12 cellular contexts compared by ENCODE assay signal in the genomic region with DNA sequence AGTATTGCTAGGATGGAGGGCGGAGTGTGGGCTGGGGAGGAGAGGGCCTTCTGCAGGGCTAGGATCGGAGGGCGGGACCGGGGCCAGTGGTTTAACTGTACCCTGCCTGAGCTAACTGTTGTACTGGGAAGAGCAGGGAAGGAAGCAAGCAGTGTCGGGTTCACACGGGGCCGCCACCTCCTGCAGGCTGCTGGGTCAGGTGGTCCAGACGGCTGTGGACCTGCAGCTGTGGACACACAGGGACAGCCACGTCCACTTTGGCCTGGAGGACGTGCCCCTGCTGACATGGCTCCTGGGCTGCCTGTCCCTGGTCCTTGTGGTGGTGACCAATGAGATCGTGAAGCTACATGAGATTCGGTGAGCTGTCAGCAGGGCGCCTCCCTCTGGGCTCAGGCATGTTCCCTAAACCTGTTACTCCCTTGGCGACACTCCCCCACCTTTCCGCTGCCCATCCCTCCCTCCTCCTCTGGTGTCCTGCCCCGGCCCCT. TPM values are rescaled to one million over a fixed set of nuclear protein-coding genes. Genes with fewer than 3 reads are reported as not detected.
DNase-seq lines count a peak whose midpoint lies in the region; ATAC-seq, FAIRE-seq and TF ChIP-seq lines count a peak whose summit lies in the region.
"Had no signal": no experiment of that assay in that cellular context is flagged by ENCODE, and none has a peak within 500 bp of the region (broad histone marks: within the 10 kb centered on the region; RNA-seq: fewer than 3 reads in every experiment).

No MANE protein-coding gene starts in this region.

- no peak overlapping the region for H3K23ac ChIP-seq in H1 (ENCODE audit: insufficient read length)

- peaks cover 2 to 8% (median 7%) of the 10 kb centered on the region in 3 donors for H3K4me1 Mint-ChIP-seq in T-cell

- H2BK20ac ChIP-seq in H1 (ENCODE audit: low read length): no peak overlapping the region

- TF ChIP-seq RAD21 in H1 (IDR thresholded peaks at IDR 0.05 in 1 of 2, conservative IDR thresholded peaks at IDR 0.05 in 1 of 2; ENCODE audit: low read depth in 2 of 2, low read length in 2 of 2): no peak; a peak in 1 of 4 replicates

- H3K27ac Mint-ChIP-seq in T-cell: no peak overlapping the region
- H3K27ac Mint-ChIP-seq: stimulated activated naive CD8-positive, alpha-beta T cell treated with anti-CD3 and anti-CD28 coated beads, Interleukin-15, Interleukin-2, amounts not matched to agents 100 ng/mL and 50 ng/mL, for 24 hours had no signal

- no peaks in the 10 kb centered on the region for H3K9me3 Mint-ChIP-seq in T-cell
- H3K9me3 Mint-ChIP-seq: naive thymus-derived CD8-positive, alpha-beta T cell; stimulated activated naive CD8-positive, alpha-beta T cell treated with anti-CD3 and anti-CD28 coated beads, Interleukin-15, Interleukin-2, amounts not matched to agents 100 ng/mL and 50 ng/mL, for 24 hours had no signal

- POLR2A ChIA-PET in H1 (lab: Charles Lee; ENCODE audit: partially characterized antibody) (interaction anchor here (1.0 to 6.4 kb wide), 12 partner anchors 10 to 268 kb away, joined by 3 to 35 read pairs (median 6); partner anchors contain the start of genes GGA3, LLGL2, MRPS7 and TMEM94), T-cell (lab: Charles Lee) (no interaction called here)

- ATAC-seq in T-cell (replicated peaks in 1 of 4): no peak

- no peak overlapping the region for H2BK120ac ChIP-seq in H1 (replicated peaks; ENCODE audit: low read depth, low read length)

- H3K27me3 ChIP-seq in H1 (replicated peaks in 1 of 4; ENCODE audit: control insufficient read depth in 3 of 4, extremely low read depth in 1 of 4, insufficient read depth in 3 of 4, low read length in 3 of 4) (no peaks in the 10 kb centered on the region), sigmoid colon (no peaks in the 10 kb centered on the region), tibial nerve (no peaks in the 10 kb centered on the region)

- H3K27me3 Mint-ChIP-seq in T-cell: no peaks in the 10 kb centered on the region
- H3K27me3 Mint-ChIP-seq: naive thymus-derived CD8-positive, alpha-beta T cell; stimulated activated naive CD8-positive, alpha-beta T cell treated with anti-CD3 and anti-CD28 coated beads, Interleukin-15, Interleukin-2, amounts not matched to agents 100 ng/mL and 50 ng/mL, for 24 hours had no signal

- H2BK5ac ChIP-seq in H1 (ENCODE audit: low read depth, low read length): no peak overlapping the region; the same call in 1 of the 2 replicates

- peaks cover 3 to 9% (median 6%) of the 10 kb centered on the region in 4 experiments; a peak in 6 of 8 replicates for H3K36me3 ChIP-seq in H1 (ENCODE audit: control insufficient read depth in 2 of 4, insufficient read depth in 4 of 4, low read length in 3 of 4)
- peaks cover 23 to 77% (median 46%) of the 10 kb centered on the region in 4 donors for H3K36me3 ChIP-seq in sigmoid colon
- H3K36me3 ChIP-seq in tibial nerve: peaks cover 0 to 90% (median 17%) of the 10 kb centered on the region in 3 donors

- H3K9ac ChIP-seq in H1 (replicated peaks in 1 of 4; ENCODE audit: extremely low read depth in 1 of 4, low read depth in 3 of 4, low read length in 3 of 4): no peak overlapping the region
- H3K9ac ChIP-seq: KMS-11 had no signal

- no peak overlapping the region for H4K91ac ChIP-seq in H1 (replicated peaks; ENCODE audit: insufficient read length, low read length)

- CTCF ChIA-PET in H1 (lab: Charles Lee; ENCODE audit: partially characterized antibody): interaction anchor here (0.5 to 8.2 kb wide), 11 partner anchors 7 to 258 kb away, joined by 3 to 67 read pairs (median 3); partner anchors contain the start of genes GGA3, MRPS7 and TMEM94
- CTCF ChIA-PET in T-cell (lab: Charles Lee): interaction anchor here in 1 of 2 donors (0.6 kb wide), 1 partner anchor 59 kb away, joined by 3 read pairs; no protein-coding TSS in a partner anchor

- H3K4me3 ChIP-seq in H1 (ENCODE audit: extremely low read depth in 1 of 4, insufficient read depth in 2 of 4, low read depth in 3 of 4, low read length in 4 of 4): no peak overlapping the region
- H3K4me3 ChIP-seq in sigmoid colon: no peak overlapping the region
- no peak overlapping the region for H3K4me3 ChIP-seq in tibial nerve

- TF ChIP-seq CTCF in H1 (IDR thresholded peaks at IDR 0.05; ENCODE audit: control extremely low read depth in 1 of 3, insufficient read depth in 1 of 3, low read depth in 1 of 3, low read length in 3 of 3) (peak in 2 of 3 experiments; percentile 14 to 22; a peak in 2 of 4 replicates), sigmoid colon (IDR thresholded peaks at IDR 0.05) (no peak), tibial nerve (IDR thresholded peaks at IDR 0.05) (no peak)

- H3K79me2 ChIP-seq in H1 (ENCODE audit: control insufficient read depth in 1 of 2, insufficient read depth in 2 of 2, low read length in 2 of 2): no peaks in the 10 kb centered on the region

- TF ChIP-seq POLR2A in H1 (IDR thresholded peaks at IDR 0.05; ENCODE audit: control extremely low read depth in 1 of 2, low read depth in 2 of 2, low read length in 2 of 2) (peak in 1 of 2 experiments; percentile 49; a peak in 2 of 3 replicates), sigmoid colon (IDR thresholded peaks at IDR 0.05) (no peak), tibial nerve (IDR thresholded peaks at IDR 0.05) (no peak)

- TF ChIP-seq EP300 in H1 (IDR thresholded peaks at IDR 0.05; ENCODE audit: borderline replicate concordance in 1 of 2, low read depth in 2 of 2, low read length in 2 of 2): no peak
- TF ChIP-seq EP300 in sigmoid colon (IDR thresholded peaks at IDR 0.05): no peak
- no peak for TF ChIP-seq EP300 in tibial nerve (IDR thresholded peaks at IDR 0.05)

- FAIRE-seq in H1 (lab: Jason Lieb, UNC): no peak

- H2AK5ac ChIP-seq in H1 (ENCODE audit: low read depth, low read length): no peak overlapping the region

- no peak overlapping the region for H3K56ac ChIP-seq in H1 (replicated peaks; ENCODE audit: insufficient read length, low read depth, low read length)

- H3K23me2 ChIP-seq in H1 (ENCODE audit: low read depth, low read length): no peaks in the 10 kb centered on the region

- no peak overlapping the region for H3K27ac ChIP-seq in H1 (ENCODE audit: low read depth, low read length)
- peak overlapping the region; percentile 37 to 73 (median 58) for H3K27ac ChIP-seq in sigmoid colon
- peak overlapping the region in 2 of 4 donors; percentile 90 to 96 for H3K27ac ChIP-seq in tibial nerve
- H3K27ac ChIP-seq: KMS-11 had no signal

- peaks cover 0 to 9% of the 10 kb centered on the region in 2 experiments for H4K20me1 ChIP-seq in H1 (replicated peaks in 1 of 2; ENCODE audit: control insufficient read depth in 1 of 2, insufficient read depth in 2 of 2, low read length in 2 of 2)

- H3K79me1 ChIP-seq in H1 (ENCODE audit: low read depth, low read length): no peaks in the 10 kb centered on the region

- H3K9me3 ChIP-seq in H1 (ENCODE audit: insufficient read depth in 2 of 2, low read depth in 1 of 2, low read length in 1 of 2): no peaks in the 10 kb centered on the region
- H3K9me3 ChIP-seq in sigmoid colon: no peaks in the 10 kb centered on the region
- H3K9me3 ChIP-seq in tibial nerve: no peaks in the 10 kb centered on the region

- H4K8ac ChIP-seq in H1 (ENCODE audit: extremely low read depth, insufficient read depth, low read length): peak overlapping the region; percentile 57; the same call in 1 of the 2 replicates

- no peak overlapping the region for H2AFZ ChIP-seq in H1 (ENCODE audit: low read length)

- H2BK12ac ChIP-seq in H1 (ENCODE audit: low read depth, low read length): no peak overlapping the region

- H2BK15ac ChIP-seq in H1 (ENCODE audit: low read length): no peak overlapping the region

- no peak overlapping the region for H3K4ac ChIP-seq in H1 (replicated peaks; ENCODE audit: insufficient read length, low read depth, low read length)

- no peak overlapping the region for H3K18ac ChIP-seq in H1 (ENCODE audit: extremely low read depth, low read length)

- no peak overlapping the region for H4K5ac ChIP-seq in H1 (ENCODE audit: insufficient read length, low read depth, low read length)

- no peak overlapping the region for H3K4me2 ChIP-seq in H1 (ENCODE audit: insufficient read depth in 1 of 2, low read depth in 2 of 2, low read length in 2 of 2)
- H3K4me2 ChIP-seq: KMS-11 had no signal

- no peak overlapping the region for H3K14ac ChIP-seq in H1 (ENCODE audit: insufficient read length)

- no peak overlapping the region for H3K4me3 Mint-ChIP-seq in T-cell
- H3K4me3 Mint-ChIP-seq: stimulated activated naive CD8-positive, alpha-beta T cell treated with anti-CD3 and anti-CD28 coated beads, Interleukin-15, Interleukin-2, amounts not matched to agents 100 ng/mL and 50 ng/mL, for 24 hours had no signal

- DNase-seq in M059J (ENCODE audit: low read depth) (peak; percentile 25), H1 (ENCODE audit: low read depth in 1 of 2, low spot score in 2 of 2) (no peak), sigmoid colon (no peak), T-cell (no peak), tibial nerve (ENCODE audit: low spot score in 2 of 2) (no peak), kidney glomerular epithelial cell (lab: John Stamatoyannopoulos, UW) (no peak)
- DNase-seq: activated CD4-positive, alpha-beta T cell treated with anti-CD3 and anti-CD28 coated beads for 4 hours; NCI-H2227 treated with DMSO at 0.1 percent for 48 hours; SHP77 had no signal

- 75% methylated on average over 16 of the region's 16 CpGs; no CpG with 5 or more reads in 1 of the 2 experiments for WGBS in H1 (ENCODE audit: extremely low coverage in 1 of 2, insufficient coverage in 1 of 2, insufficient read length in 1 of 2, insufficient replicate concordance in 2 of 2, low coverage in 1 of 2, low lambda C conversion rate in 2 of 2, missing lambda C conversion rate in 1 of 2), 2 experiments
- 71 to 73% methylated on average over 16 of the region's 16 CpGs for WGBS in sigmoid colon, 2 donors
- 49 to 55% methylated on average over 14 to 16 of the region's 16 CpGs for WGBS in tibial nerve, 2 donors

- H3K36me3 Mint-ChIP-seq in T-cell: peaks cover 18% of the 10 kb centered on the region

- intact Hi-C loops in sigmoid colon (cut with DNase I): no loop called here

- no peaks in the 10 kb centered on the region for H3K4me1 ChIP-seq in H1 (replicated peaks in 1 of 4; ENCODE audit: control insufficient read depth in 3 of 4, insufficient read depth in 4 of 4, low read length in 3 of 4)
- H3K4me1 ChIP-seq in sigmoid colon: peaks cover 0 to 40% (median 20%) of the 10 kb centered on the region in 4 donors
- peaks cover 0 to 52% (median 16%) of the 10 kb centered on the region in 4 donors for H3K4me1 ChIP-seq in tibial nerve

RNA-seq across cellular contexts. Expression of gene CASKIN2, which starts 16.6 kb away (rescaled TPM):
- 4.8 and 8.9 TPM in 2 replicates for total RNA-seq in M059J (2014; rRNA removed; shearing (Covaris generic))
- total RNA-seq in H1 (2021; fragmentation: NEBNext Ultra II Directional; extraction: Animal tissue kit (Norgen Biotek cat#: 25700)): 28.9 and 32.3 TPM in 2 replicates
- 6.7 and 10.6 TPM in 2 replicates for polyA plus RNA-seq in H1 (2011; rRNA removed)
- 6.0 TPM for polyA plus RNA-seq in H1 (2011; cell fraction: cytosol; rRNA removed)
- polyA plus RNA-seq in H1 (2011; cell fraction: nucleus; rRNA removed): 36.0 TPM
- 10.0 to 15.3 TPM (median 14.4 TPM) in 4 replicates for polyA plus RNA-seq in H1 (2012, experiment 1 of 2)
- polyA plus RNA-seq in H1 (2012, experiment 2 of 2): 12.7 TPM
- polyA plus RNA-seq in H1 (2013, experiment 1 of 2): 8.6 TPM
- polyA plus RNA-seq in H1 (2013, experiment 2 of 2): 8.0 TPM
- 9.0 and 13.9 TPM in 2 replicates for polyA minus RNA-seq in H1 (2011; rRNA and poly(A)+ RNA removed)
- 8.7 TPM for polyA minus RNA-seq in H1 (2011; cell fraction: cytosol; rRNA and poly(A)+ RNA removed)
- polyA minus RNA-seq in H1 (2011; cell fraction: nucleus; rRNA and poly(A)+ RNA removed): 19.4 TPM
- total RNA-seq in sigmoid colon: 10 to 100 TPM in 3 of 4 donors, 1 to 10 TPM in 1; 10.0 to 14.7 (median 10.2) TPM
- polyA plus RNA-seq in sigmoid colon: 10 to 100 TPM in 1 of 3 donors, 1 to 10 TPM in 2; 4.8 to 12.9 (median 7.4) TPM
- under 1 TPM; 0.28 to 0.88 (median 0.85) TPM for total RNA-seq in T-cell
- total RNA-seq in tibial nerve: 10 to 100 TPM; 36.0 to 59.0 (median 51.3) TPM

RNA-seq across cellular contexts. Expression of gene TSEN54, which starts 17.6 kb away (rescaled TPM):
- 14.9 and 22.7 TPM in 2 replicates for total RNA-seq in M059J (2014; rRNA removed; shearing (Covaris generic))
- 43.6 and 44.8 TPM in 2 replicates for total RNA-seq in H1 (2021; fragmentation: NEBNext Ultra II Directional; extraction: Animal tissue kit (Norgen Biotek cat#: 25700))
- polyA plus RNA-seq in H1 (2011; rRNA removed) (60.3 and 68.1 TPM in 2 replicates), sigmoid colon (10 to 100 TPM; 32.4 to 43.7 (median 35.6) TPM)
- polyA plus RNA-seq in H1 (2011; cell fraction: cytosol; rRNA removed): 52.7 TPM
- polyA plus RNA-seq in H1 (2011; cell fraction: nucleus; rRNA removed): 106 TPM
- polyA plus RNA-seq in H1 (2012, experiment 1 of 2): 41.4 to 67.2 TPM (median 56.3 TPM) in 4 replicates
- polyA plus RNA-seq in H1 (2012, experiment 2 of 2): 63.3 TPM
- polyA plus RNA-seq in H1 (2013, experiment 1 of 2): 32.9 TPM
- polyA plus RNA-seq in H1 (2013, experiment 2 of 2): 29.0 TPM
- polyA minus RNA-seq in H1 (2011; rRNA and poly(A)+ RNA removed): 35.2 and 45.8 TPM in 2 replicates
- 14.6 TPM for polyA minus RNA-seq in H1 (2011; cell fraction: cytosol; rRNA and poly(A)+ RNA removed)
- 18.1 TPM for polyA minus RNA-seq in H1 (2011; cell fraction: nucleus; rRNA and poly(A)+ RNA removed)
- total RNA-seq in sigmoid colon (10 to 100 TPM; 11.1 to 25.3 (median 21.3) TPM), T-cell (10 to 100 TPM; 54.9 to 94.7 (median 67.6) TPM), tibial nerve (10 to 100 TPM; 43.3 to 84.6 (median 53.0) TPM)

RNA-seq across cellular contexts. Expression of gene LLGL2, which starts 26.7 kb away (rescaled TPM):
- 4.1 and 4.5 TPM in 2 replicates for total RNA-seq in M059J (2014; rRNA removed; shearing (Covaris generic))
- total RNA-seq in H1 (2021; fragmentation: NEBNext Ultra II Directional; extraction: Animal tissue kit (Norgen Biotek cat#: 25700)): 64.5 and 66.6 TPM in 2 replicates
- polyA plus RNA-seq in H1 (2011; rRNA removed): 77.1 and 126 TPM in 2 replicates
- 90.7 TPM for polyA plus RNA-seq in H1 (2011; cell fraction: cytosol; rRNA removed)
- 171 TPM for polyA plus RNA-seq in H1 (2011; cell fraction: nucleus; rRNA removed)
- 38.9 to 72.3 TPM (median 69.7 TPM) in 4 replicates for polyA plus RNA-seq in H1 (2012, experiment 1 of 2)
- polyA plus RNA-seq in H1 (2012, experiment 2 of 2): 58.3 TPM
- polyA plus RNA-seq in H1 (2013, experiment 1 of 2): 47.7 TPM
- polyA plus RNA-seq in H1 (2013, experiment 2 of 2): 43.3 TPM
- polyA minus RNA-seq in H1 (2011; rRNA and poly(A)+ RNA removed): 22.8 and 39.6 TPM in 2 replicates
- polyA minus RNA-seq in H1 (2011; cell fraction: cytosol; rRNA and poly(A)+ RNA removed): 33.2 TPM
- polyA minus RNA-seq in H1 (2011; cell fraction: nucleus; rRNA and poly(A)+ RNA removed): 44.7 TPM
- total RNA-seq in sigmoid colon: 1 to 10 TPM; 1.4 to 5.0 (median 3.4) TPM
- 100 to 1,000 TPM; 197 to 299 (median 294) TPM for polyA plus RNA-seq in sigmoid colon
- 10 to 100 TPM; 31.2 to 75.7 (median 53.4) TPM for total RNA-seq in T-cell
- 10 to 100 TPM in 1 of 4 donors, 1 to 10 TPM in 3; 8.4 to 18.4 (median 8.8) TPM for total RNA-seq in tibial nerve

RNA-seq across cellular contexts. Expression of gene TMEM94, which starts 42.3 kb away (rescaled TPM):
- total RNA-seq in M059J (2014; rRNA removed; shearing (Covaris generic)): 29.1 and 48.8 TPM in 2 replicates
- 54.8 and 64.3 TPM in 2 replicates for total RNA-seq in H1 (2021; fragmentation: NEBNext Ultra II Directional; extraction: Animal tissue kit (Norgen Biotek cat#: 25700))
- polyA plus RNA-seq in H1 (2011; rRNA removed) (69.9 and 147 TPM in 2 replicates), sigmoid colon (10 to 100 TPM in 2 of 3 donors, 1 to 10 TPM in 1; 6.2 to 70.4 (median 22.8) TPM)
- 40.8 TPM for polyA plus RNA-seq in H1 (2011; cell fraction: cytosol; rRNA removed)
- polyA plus RNA-seq in H1 (2011; cell fraction: nucleus; rRNA removed): 381 TPM
- polyA plus RNA-seq in H1 (2012, experiment 1 of 2): 65.6 to 77.5 TPM (median 73.0 TPM) in 4 replicates
- 62.7 TPM for polyA plus RNA-seq in H1 (2012, experiment 2 of 2)
- 65.9 TPM for polyA plus RNA-seq in H1 (2013, experiment 1 of 2)
- 65.6 TPM for polyA plus RNA-seq in H1 (2013, experiment 2 of 2)
- polyA minus RNA-seq in H1 (2011; rRNA and poly(A)+ RNA removed): 42.3 and 63.6 TPM in 2 replicates
- 61.0 TPM for polyA minus RNA-seq in H1 (2011; cell fraction: cytosol; rRNA and poly(A)+ RNA removed)
- 89.8 TPM for polyA minus RNA-seq in H1 (2011; cell fraction: nucleus; rRNA and poly(A)+ RNA removed)
- total RNA-seq in sigmoid colon (10 to 100 TPM; 15.3 to 74.8 (median 32.4) TPM), T-cell (100 to 1,000 TPM in 3 of 5 donors, 10 to 100 TPM in 2; 78.5 to 125 (median 105) TPM), tibial nerve (10 to 100 TPM; 84.3 to 95.1 (median 89.9) TPM)

Comparison
In these comparisons a context has a peak if more than half of its experiments do, and no peak if none do; other contexts are left out.
1. CTCF ChIP-seq: peak in H1 (2 of 3); none in sigmoid colon (0 of 4) and tibial nerve (0 of 5).